8 cellular contexts compared by ENCODE assay signal in genomic region chr1:37682334-37682987, GRCh38. TPM values are rescaled to one million over a fixed set of nuclear protein-coding genes. Genes with fewer than 3 reads are reported as not detected.
A peak's percentile ranks its signal among the peaks of the same experiment; 100 is the strongest.
DNase-seq lines count a peak whose midpoint lies in the region; ATAC-seq and TF ChIP-seq lines count a peak whose summit lies in the region.

No MANE protein-coding gene starts in this region.

- no peaks in the 10 kb centered on the region for H3K9me2 ChIP-seq in OCI-LY1 (ENCODE audit: low read depth, low read length)

- no peaks in the 10 kb centered on the region for H4K20me1 ChIP-seq in OCI-LY1 (ENCODE audit: insufficient read depth, low read length)

- no peaks in the 10 kb centered on the region for H3K27me3 Mint-ChIP-seq in Caco-2 (ENCODE audit: insufficient read depth, unreplicated experiment)
- H3K27me3 Mint-ChIP-seq in IgD-negative memory B cell, result no peaks in the 10 kb centered on the region
- H3K27me3 Mint-ChIP-seq in naive thymus-derived CD4-positive, alpha-beta T cell, result peaks cover 0 to 3% (median 0%) of the 10 kb centered on the region in 5 donors
- H3K27me3 Mint-ChIP-seq in stimulated activated naive B cell treated with anti-CD40 and anti-IgM and Interleukin-4, amounts not matched to agents 10 μg/mL and 1 μg/mL and 100 μg/mL, for 72 hours, result no peaks in the 10 kb centered on the region

- H3K9me3 ChIP-seq in Caco-2 (no peaks in the 10 kb centered on the region), OCI-LY1 (ENCODE audit: low read length) (no peaks in the 10 kb centered on the region)
- no peaks in the 10 kb centered on the region for H3K9me3 ChIP-seq in naive thymus-derived CD4-positive, alpha-beta T cell (ENCODE audit: control insufficient read depth in 2 of 3, low read length in 3 of 3)

- H2AFZ ChIP-seq in OCI-LY1 (ENCODE audit: low read length), result no peak overlapping the region

- no peak overlapping the region for H3K27ac ChIP-seq in OCI-LY1 (ENCODE audit: low read depth, low read length, poor library complexity, severe bottlenecking)
- H3K27ac ChIP-seq in naive thymus-derived CD4-positive, alpha-beta T cell (ENCODE audit: low read depth, low read length), result no peak overlapping the region

- H3K36me3 Mint-ChIP-seq in Caco-2 (ENCODE audit: insufficient read depth, unreplicated experiment), result peaks cover 22% of the 10 kb centered on the region
- peaks cover 8% of the 10 kb centered on the region for H3K36me3 Mint-ChIP-seq in IgD-negative memory B cell
- H3K36me3 Mint-ChIP-seq in naive thymus-derived CD4-positive, alpha-beta T cell, result peaks cover 7 to 34% (median 11%) of the 10 kb centered on the region in 5 donors
- peaks cover 26 to 46% of the 10 kb centered on the region in 2 donors for H3K36me3 Mint-ChIP-seq in stimulated activated naive B cell treated with anti-CD40 and anti-IgM and Interleukin-4, amounts not matched to agents 10 μg/mL and 1 μg/mL and 100 μg/mL, for 72 hours

- TF ChIP-seq CTCF in Caco-2 (IDR thresholded peaks at IDR 0.05; ENCODE audit: insufficient read depth in 1 of 2, low read depth in 1 of 2, low read length in 1 of 2, severe bottlenecking in 1 of 2, unreplicated experiment in 1 of 2) (peak; percentile 65 to 71), OCI-LY1 (IDR thresholded peaks at IDR 0.05; ENCODE audit: low read length) (peak; percentile 90), epithelial cell of esophagus (IDR thresholded peaks at IDR 0.05; ENCODE audit: insufficient read depth, low read depth, low read length, missing control alignments) (peak; percentile 91)

- DNase-seq in Caco-2 (peak in 1 of 2 experiments; percentile 69), epithelial cell of esophagus (ENCODE audit: low read depth) (peak; percentile 67)
- DNase-seq in activated CD8-positive, alpha-beta memory T cell treated with anti-CD3 and anti-CD28 coated beads, Interleukin-2, amount 50 U/mL, for 48 hours, result peak; percentile 91
- DNase-seq in naive thymus-derived CD4-positive, alpha-beta T cell, result peak; percentile 61 to 80 (median 74)
- peak; percentile 56 for DNase-seq in stimulated activated naive B cell treated with anti-CD40 and anti-IgM and Interleukin-4, amounts not matched to agents 10 μg/mL and 1 μg/mL and 100 μg/mL, for 72 hours

- intact Hi-C loops in Caco-2 (cut with micrococcal nuclease; ENCODE audit: unreplicated experiment), result loop anchor here (1.0 kb wide), 2 partner anchors 79 to 227 kb away; no protein-coding TSS in a partner anchor
- intact Hi-C loops in naive thymus-derived CD4-positive, alpha-beta T cell (cut with micrococcal nuclease), result loop anchor here (1.0 to 2.0 kb wide), 8 partner anchors 8 to 228 kb away; partner anchors contain the start of genes GNL2 (in 1 of the 2) and MEAF6 (in 1 of the 2)

- BruUV-seq in Caco-2 (replicated peaks; lab: Mats Ljungman, UMichigan), result TSS peak; percentile 17

- no peaks in the 10 kb centered on the region for H3K79me2 ChIP-seq in OCI-LY1 (ENCODE audit: insufficient read depth, low read length)

- no peaks in the 10 kb centered on the region for H3F3A ChIP-seq in OCI-LY1 (ENCODE audit: insufficient read depth, low read length)

- H3K9me3 Mint-ChIP-seq in Caco-2 (ENCODE audit: unreplicated experiment) (no peaks in the 10 kb centered on the region), IgD-negative memory B cell (no peaks in the 10 kb centered on the region)
- no peaks in the 10 kb centered on the region for H3K9me3 Mint-ChIP-seq in naive thymus-derived CD4-positive, alpha-beta T cell
- H3K9me3 Mint-ChIP-seq in stimulated activated naive B cell treated with anti-CD40 and anti-IgM and Interleukin-4, amounts not matched to agents 10 μg/mL and 1 μg/mL and 100 μg/mL, for 72 hours, result no peaks in the 10 kb centered on the region

- H3K36me3 ChIP-seq in Caco-2 (ENCODE audit: control insufficient read depth, insufficient read depth, low read length) (no peaks in the 10 kb centered on the region), OCI-LY1 (ENCODE audit: insufficient read depth, low read length) (peaks cover 57% of the 10 kb centered on the region)
- H3K36me3 ChIP-seq in naive thymus-derived CD4-positive, alpha-beta T cell (ENCODE audit: control insufficient read depth in 2 of 3, insufficient read depth in 3 of 3, low read length in 3 of 3), result peaks cover 10 to 42% (median 17%) of the 10 kb centered on the region in 3 experiments

- H3K4me1 Mint-ChIP-seq in Caco-2 (ENCODE audit: low read depth, unreplicated experiment), result no peaks in the 10 kb centered on the region
- peaks cover 0 to 8% (median 3%) of the 10 kb centered on the region in 3 donors for H3K4me1 Mint-ChIP-seq in IgD-negative memory B cell
- peaks cover 0 to 9% (median 4%) of the 10 kb centered on the region in 7 donors for H3K4me1 Mint-ChIP-seq in naive thymus-derived CD4-positive, alpha-beta T cell
- H3K4me1 Mint-ChIP-seq in stimulated activated naive B cell treated with anti-CD40 and anti-IgM and Interleukin-4, amounts not matched to agents 10 μg/mL and 1 μg/mL and 100 μg/mL, for 72 hours, result peaks cover 18 to 23% of the 10 kb centered on the region in 2 donors

- CTCF ChIA-PET in Caco-2 (lab: Charles Lee), result interaction anchor here (1.2 to 2.4 kb wide), 2 partner anchors 79 to 167 kb away, joined by 3 to 9 read pairs; no protein-coding TSS in a partner anchor
- CTCF ChIA-PET in naive thymus-derived CD4-positive, alpha-beta T cell (lab: Charles Lee), result interaction anchor here (0.5 to 3.6 kb wide), 23 partner anchors 8 to 918 kb away, joined by 3 to 60 read pairs (median 4); partner anchors contain the start of gene MEAF6

- no peaks in the 10 kb centered on the region for H3K27me3 ChIP-seq in Caco-2 (replicated peaks; ENCODE audit: control insufficient read depth, insufficient read depth, low read length)
- H3K27me3 ChIP-seq in OCI-LY1 (ENCODE audit: insufficient read depth, low read length), result no peaks in the 10 kb centered on the region
- H3K27me3 ChIP-seq in naive thymus-derived CD4-positive, alpha-beta T cell (ENCODE audit: control insufficient read depth in 2 of 2, insufficient read depth in 2 of 2, low read length in 2 of 2), result no peaks in the 10 kb centered on the region

- no peak overlapping the region for H3K27ac Mint-ChIP-seq in Caco-2 (ENCODE audit: unreplicated experiment)
- peak overlapping the region in 2 of 3 donors; percentile 44 to 57 for H3K27ac Mint-ChIP-seq in IgD-negative memory B cell
- H3K27ac Mint-ChIP-seq in naive thymus-derived CD4-positive, alpha-beta T cell, result peak overlapping the region in 6 of 9 donors; percentile 61 to 93 (median 75)
- H3K27ac Mint-ChIP-seq in stimulated activated naive B cell treated with anti-CD40 and anti-IgM and Interleukin-4, amounts not matched to agents 10 μg/mL and 1 μg/mL and 100 μg/mL, for 72 hours, result no peak overlapping the region

- no peak overlapping the region for H3K4me3 ChIP-seq in Caco-2 (ENCODE audit: low read depth, low read length)
- no peak overlapping the region for H3K4me3 ChIP-seq in OCI-LY1 (ENCODE audit: low read depth, low read length, poor library complexity, severe bottlenecking)
- H3K4me3 ChIP-seq in epithelial cell of esophagus (ENCODE audit: low read length), result no peak overlapping the region
- no peak overlapping the region for H3K4me3 ChIP-seq in naive thymus-derived CD4-positive, alpha-beta T cell (ENCODE audit: low read length)

- no peak overlapping the region for H3K4me2 ChIP-seq in OCI-LY1 (ENCODE audit: low read length)

- H3K4me3 Mint-ChIP-seq in Caco-2 (ENCODE audit: unreplicated experiment) (no peak overlapping the region), IgD-negative memory B cell (no peak overlapping the region)
- no peak overlapping the region for H3K4me3 Mint-ChIP-seq in naive thymus-derived CD4-positive, alpha-beta T cell
- H3K4me3 Mint-ChIP-seq in stimulated activated naive B cell treated with anti-CD40 and anti-IgM and Interleukin-4, amounts not matched to agents 10 μg/mL and 1 μg/mL and 100 μg/mL, for 72 hours, result no peak overlapping the region

- POLR2A ChIA-PET in Caco-2 (lab: Charles Lee), result interaction anchor here (0.5 kb wide), 1 partner anchor 82 kb away, joined by 3 read pairs; the partner anchor contains the start of gene EPHA10
- POLR2A ChIA-PET in naive thymus-derived CD4-positive, alpha-beta T cell (lab: Charles Lee), result interaction anchor here (0.7 to 1.8 kb wide), 3 partner anchors 9 to 168 kb away, joined by 4 to 7 read pairs (median 4); partner anchors contain the start of genes CDCA8 and MEAF6

- no peak overlapping the region for H3K9ac ChIP-seq in OCI-LY1 (ENCODE audit: low read length)

- H3K4me1 ChIP-seq in Caco-2 (no peaks in the 10 kb centered on the region), OCI-LY1 (ENCODE audit: insufficient read depth, low read length, severe bottlenecking) (no peaks in the 10 kb centered on the region)
- no peaks in the 10 kb centered on the region for H3K4me1 ChIP-seq in naive thymus-derived CD4-positive, alpha-beta T cell (ENCODE audit: control insufficient read depth in 2 of 2, insufficient read depth in 2 of 2, low read length in 2 of 2)

- peak; percentile 95 for ATAC-seq in naive thymus-derived CD4-positive, alpha-beta T cell
- peak; percentile 88 to 93 for ATAC-seq in stimulated activated naive B cell treated with anti-CD40 and anti-IgM and Interleukin-4, amounts not matched to agents 10 μg/mL and 1 μg/mL and 100 μg/mL, for 72 hours (replicated peaks)
- ATAC-seq in HG03108 (IDR thresholded peaks at IDR 0.05; ENCODE audit: unreplicated experiment), result no peak

RNA-seq across cellular contexts. Expression of gene CDCA8, which starts 9.9 kb away (rescaled TPM):
- 35.4 and 37.0 TPM in 2 replicates for total RNA-seq in Caco-2 (2022)
- 1.4 TPM for polyA plus RNA-seq in IgD-negative memory B cell
- 10 to 100 TPM in 1 of 5 experiments, 1 to 10 TPM in 1, under 1 TPM in 3; 0.58 to 45.5 (median 0.92) TPM for total RNA-seq in naive thymus-derived CD4-positive, alpha-beta T cell
- 1 to 10 TPM; 1.0 to 1.3 TPM for polyA plus RNA-seq in naive thymus-derived CD4-positive, alpha-beta T cell

RNA-seq across cellular contexts. Expression of gene RSPO1, which starts 47.8 kb away (rescaled TPM):
- not detected in 2 replicates for total RNA-seq in Caco-2 (2022)
- polyA plus RNA-seq in IgD-negative memory B cell, result not detected
- not detected for total RNA-seq in naive thymus-derived CD4-positive, alpha-beta T cell
- polyA plus RNA-seq in naive thymus-derived CD4-positive, alpha-beta T cell, result not detected

Comparison
In these comparisons a context has a peak if more than half of its experiments do, and no peak if none do; other contexts are left out.
1. H3K27ac Mint-ChIP-seq: peak in IgD-negative memory B cell (2 of 3) and naive thymus-derived CD4-positive, alpha-beta T cell (6 of 9); none in Caco-2 (single experiment) and stimulated activated naive B cell treated with anti-CD40 and anti-IgM and Interleukin-4, amounts not matched to agents 10 μg/mL and 1 μg/mL and 100 μg/mL, for 72 hours (single experiment).
2. Peak in every context shown above with its lines, with median percentiles within 50 percentile points of each other: CTCF ChIP-seq.